In genomic region chr5:1930880-1931589, GRCh38 we compare ENCODE assay signal across 9 cellular contexts. TPM values are rescaled to one million over a fixed set of nuclear protein-coding genes. Genes with fewer than 3 reads are reported as not detected.
DNase-seq lines count a peak whose midpoint lies in the region; ATAC-seq and TF ChIP-seq lines count a peak whose summit lies in the region.
"Had no signal": no experiment of that assay in that cellular context is flagged by ENCODE, and none has a peak within 500 bp of the region (broad histone marks: within the 10 kb centered on the region; RNA-seq: fewer than 3 reads in every experiment).

No MANE protein-coding gene starts in this region.

- WGBS in esophagus muscularis mucosa: 6% methylated on average over 7 of the region's 63 CpGs

- H3K9ac ChIP-seq in NT2/D1 (ENCODE audit: insufficient read length, low read depth): peak overlapping the region; percentile 90

- H3K4me1 Mint-ChIP-seq in mesothelial cell of epicardium: peaks cover 5% of the 10 kb centered on the region

- no peaks in the 10 kb centered on the region for H3K36me3 ChIP-seq in NT2/D1 (ENCODE audit: insufficient read depth, insufficient read length, low read length)
- H3K36me3 ChIP-seq in esophagus muscularis mucosa: peaks cover 0 to 12% (median 0%) of the 10 kb centered on the region in 4 donors
- no peaks in the 10 kb centered on the region for H3K36me3 ChIP-seq in thoracic aorta

- peak overlapping the region; percentile 71 to 79 (median 72) for H3K27ac ChIP-seq in esophagus muscularis mucosa (replicated peaks in 1 of 4)
- H3K27ac ChIP-seq in thoracic aorta: peak overlapping the region; percentile 47 to 56

- ATAC-seq in thoracic aorta (ENCODE audit: insufficient number of reproducible peaks, low FRiP score, low read depth) (no peak), HG02840 (IDR thresholded peaks at IDR 0.05; ENCODE audit: low FRiP score, unreplicated experiment) (no peak)

- no peak for DNase-seq in NT2/D1 (ENCODE audit: low read depth, low spot score)
- DNase-seq in esophagus muscularis mucosa (ENCODE audit: extremely low spot score): no peak
- DNase-seq in mesothelial cell of epicardium (ENCODE audit: low spot score in 2 of 2, unreplicated experiment in 2 of 2): peak in 1 of 2 experiments; percentile 70
- DNase-seq in thoracic aorta (ENCODE audit: low spot score): no peak
- no peak for DNase-seq in T-helper 1 cell
- DNase-seq in COR-L47 (lab: John Stamatoyannopoulos, UW): no peak
- no peak for DNase-seq in 8988T
- DNase-seq: NCI-H187 had no signal

- H3K27me3 Mint-ChIP-seq in mesothelial cell of epicardium (ENCODE audit: low read depth): peaks cover 24% of the 10 kb centered on the region

- no peak for TF ChIP-seq POLR2A in esophagus muscularis mucosa (IDR thresholded peaks at IDR 0.05; ENCODE audit: low read depth)

- intact Hi-C loops in esophagus muscularis mucosa (cut with DNase I): no loop called here

- H3K9me3 ChIP-seq in NT2/D1 (ENCODE audit: insufficient read depth, low read length) (no peaks in the 10 kb centered on the region), esophagus muscularis mucosa (no peaks in the 10 kb centered on the region), thoracic aorta (no peaks in the 10 kb centered on the region)

- peak overlapping the region; percentile 74 for H3K4me3 Mint-ChIP-seq in mesothelial cell of epicardium

- TF ChIP-seq CTCF in esophagus muscularis mucosa (IDR thresholded peaks at IDR 0.05) (no peak), mesothelial cell of epicardium (IDR thresholded peaks at IDR 0.05; ENCODE audit: unreplicated experiment) (no peak), thoracic aorta (IDR thresholded peaks at IDR 0.05) (no peak)

- H3K4me1 ChIP-seq in NT2/D1 (ENCODE audit: insufficient read depth, insufficient read length) (peaks cover 7% of the 10 kb centered on the region), esophagus muscularis mucosa (peaks cover 7 to 18% (median 16%) of the 10 kb centered on the region in 4 donors), thoracic aorta (ENCODE audit: control insufficient read depth in 1 of 2, low read depth in 2 of 2) (no peaks in the 10 kb centered on the region)

- TF ChIP-seq EP300 in esophagus muscularis mucosa (IDR thresholded peaks at IDR 0.05): no peak

- peaks cover 7% of the 10 kb centered on the region for H3K27me3 ChIP-seq in NT2/D1 (ENCODE audit: insufficient read depth, insufficient read length)
- peaks cover 0 to 43% (median 6%) of the 10 kb centered on the region in 4 donors for H3K27me3 ChIP-seq in esophagus muscularis mucosa
- no peaks in the 10 kb centered on the region for H3K27me3 ChIP-seq in thoracic aorta (replicated peaks; ENCODE audit: insufficient read depth)

- H3K4me3 ChIP-seq in NT2/D1 (ENCODE audit: insufficient read length, low read depth) (peak overlapping the region; percentile 64), esophagus muscularis mucosa (peak overlapping the region; percentile 55 to 61 (median 56)), thoracic aorta (peak overlapping the region; percentile 69)

- H3K36me3 Mint-ChIP-seq in mesothelial cell of epicardium: peaks cover 7% of the 10 kb centered on the region

- no peaks in the 10 kb centered on the region for H3K9me3 Mint-ChIP-seq in mesothelial cell of epicardium

- H3K27ac Mint-ChIP-seq in mesothelial cell of epicardium: peak overlapping the region; percentile 57

RNA-seq across cellular contexts. Expression of gene IRX4, which starts 48.3 kb away (rescaled TPM):
- total RNA-seq in esophagus muscularis mucosa (not detected), mesothelial cell of epicardium (not detected in 3 replicates), thoracic aorta (not detected)
